13 cellular contexts compared by ENCODE assay signal in the genomic region with DNA sequence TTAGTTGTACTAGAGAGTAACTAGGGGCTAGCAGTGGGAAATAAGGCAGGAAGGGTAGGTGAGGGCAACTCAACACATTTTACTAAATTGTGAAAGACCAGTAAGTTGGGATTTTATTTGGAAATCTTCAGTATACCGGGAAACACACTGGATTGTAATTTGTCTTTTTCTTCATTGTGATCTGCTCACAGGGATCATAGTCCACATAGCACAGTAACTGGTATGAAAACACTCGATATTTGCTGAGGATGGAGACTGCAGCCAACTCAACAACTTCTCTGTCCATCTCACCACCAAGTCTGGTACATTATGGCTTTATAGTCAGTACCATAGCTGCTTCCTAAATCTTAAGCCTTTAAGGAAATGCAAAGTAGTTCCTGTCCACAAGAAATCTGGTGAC. TPM values are rescaled to one million over a fixed set of nuclear protein-coding genes. Genes with fewer than 3 reads are reported as not detected.
A peak's percentile ranks its signal among the peaks of the same experiment; 100 is the strongest.
DNase-seq lines count a peak whose midpoint lies in the region; ATAC-seq and TF ChIP-seq lines count a peak whose summit lies in the region.
"Had no signal": no experiment of that assay in that cellular context is flagged by ENCODE, and none has a peak within 500 bp of the region (broad histone marks: within the 10 kb centered on the region; RNA-seq: fewer than 3 reads in every experiment).

No MANE protein-coding gene starts in this region.

- H3F3A ChIP-seq in SU-DHL-6 (ENCODE audit: insufficient read depth) = 0 out of 2 replicates have a peak, but pooled peaks cover 8% of the 10 kb centered on the region

- ATAC-seq in stimulated activated naive CD8-positive, alpha-beta T cell treated with anti-CD3 and anti-CD28 coated beads, Interleukin-15, Interleukin-2, amounts not matched to agents 100 U/mL and 50 U/mL, for 24 hours = no peak
- ATAC-seq in HG03039 (IDR thresholded peaks at IDR 0.05; ENCODE audit: unreplicated experiment) (no peak), aorta (ENCODE audit: low FRiP score) (no peak)
- ATAC-seq: gastrocnemius medialis had no signal

- DNase-seq in stimulated activated naive CD8-positive, alpha-beta T cell treated with anti-CD3 and anti-CD28 coated beads, Interleukin-15, Interleukin-2, amounts not matched to agents 100 U/mL and 50 U/mL, for 24 hours = no peak
- DNase-seq in immature natural killer cell = no peak
- DNase-seq in NCI-H2081 treated with DMSO at 0.1 percent for 48 hours (lab: John Stamatoyannopoulos, UW) = no peak
- DNase-seq in adrenal gland = no peak
- no peak for DNase-seq in aorta
- DNase-seq: activated CD4-positive, alpha-beta T cell treated with anti-CD3 and anti-CD28 coated beads for 4 hours; activated effector memory CD4-positive, alpha-beta T cell treated with Interleukin-2 at 50 U/mL for 16 hours; central memory CD4-positive, alpha-beta T cell; gastrocnemius medialis had no signal

- peak overlapping the region; percentile 94 for H3K27ac Mint-ChIP-seq in stimulated activated naive CD8-positive, alpha-beta T cell treated with anti-CD3 and anti-CD28 coated beads, Interleukin-15, Interleukin-2, amounts not matched to agents 100 ng/mL and 50 ng/mL, for 24 hours
- no peak overlapping the region for H3K27ac Mint-ChIP-seq in immature natural killer cell
- H3K27ac Mint-ChIP-seq: T-helper 1 cell treated with Interleukin-12 subunit alpha and Interleukin-12 subunit beta and Interleukin-4 antibody, amounts not matched to agents 30 μg/mL and 1 μg/mL, for 36 hours had no signal

- peaks cover 56% of the 10 kb centered on the region for H3K4me1 Mint-ChIP-seq in stimulated activated naive CD8-positive, alpha-beta T cell treated with anti-CD3 and anti-CD28 coated beads, Interleukin-15, Interleukin-2, amounts not matched to agents 100 ng/mL and 50 ng/mL, for 24 hours (ENCODE audit: low read depth)
- H3K4me1 Mint-ChIP-seq in immature natural killer cell = peaks cover 37 to 57% of the 10 kb centered on the region in 2 donors

- H3K27ac ChIP-seq in SU-DHL-6 (ENCODE audit: low read depth, low read length) = no peak overlapping the region
- H3K27ac ChIP-seq in adrenal gland = no peak overlapping the region
- H3K27ac ChIP-seq in aorta (ENCODE audit: low read depth in 1 of 2, low read length in 2 of 2) = no peak overlapping the region
- H3K27ac ChIP-seq: gastrocnemius medialis had no signal

- H3K4me2 ChIP-seq in SU-DHL-6 (ENCODE audit: low read depth, low read length, poor library complexity, severe bottlenecking) = peak overlapping the region; percentile 73

- WGBS in adrenal gland, 4 donors = 84 to 92% (median 88%) methylated on average over 2 of the region's 2 CpGs
- 69 to 84% methylated on average over 2 of the region's 2 CpGs for WGBS in aorta, 2 donors

- no peak overlapping the region for H2AFZ ChIP-seq in SU-DHL-6 (ENCODE audit: low read depth, low read length, severe bottlenecking)

- H3K27me3 Mint-ChIP-seq in stimulated activated naive CD8-positive, alpha-beta T cell treated with anti-CD3 and anti-CD28 coated beads, Interleukin-15, Interleukin-2, amounts not matched to agents 100 ng/mL and 50 ng/mL, for 24 hours = no peaks in the 10 kb centered on the region
- H3K27me3 Mint-ChIP-seq in immature natural killer cell (ENCODE audit: low read depth in 3 of 3) = peaks cover 0 to 7% (median 2%) of the 10 kb centered on the region in 3 donors

- H3K4me3 ChIP-seq in SU-DHL-6 (ENCODE audit: insufficient read depth, low read length, poor library complexity, severe bottlenecking) (no peak overlapping the region), adrenal gland (no peak overlapping the region), aorta (ENCODE audit: low read length in 2 of 2) (no peak overlapping the region)
- H3K4me3 ChIP-seq: gastrocnemius medialis had no signal

- intact Hi-C loops in adrenal gland (cut with DNase I) (no loop called here), aorta (cut with DNase I) (no loop called here)

- peaks cover 10% of the 10 kb centered on the region for H4K20me1 ChIP-seq in SU-DHL-6 (ENCODE audit: low read depth, low read length)

- H3K9ac ChIP-seq in SU-DHL-6 (ENCODE audit: low read length) = no peak overlapping the region

- H3K9me3 ChIP-seq in SU-DHL-6 (ENCODE audit: insufficient read depth, low read length) (no peaks in the 10 kb centered on the region), adrenal gland (replicated peaks in 1 of 3) (no peaks in the 10 kb centered on the region), aorta (ENCODE audit: control insufficient read depth, low read length) (no peaks in the 10 kb centered on the region)
- H3K9me3 ChIP-seq: gastrocnemius medialis had no signal

- H3K36me3 ChIP-seq in SU-DHL-6 (ENCODE audit: low read length) (peaks cover 24% of the 10 kb centered on the region), adrenal gland (replicated peaks in 1 of 2) (peaks cover 0 to 40% of the 10 kb centered on the region in 2 donors), aorta (ENCODE audit: control insufficient read depth in 1 of 2, insufficient read depth in 2 of 2, low read length in 1 of 2) (peaks cover 3 to 5% of the 10 kb centered on the region in 2 donors)

- TF ChIP-seq CTCF in SU-DHL-6 (IDR thresholded peaks at IDR 0.05; ENCODE audit: insufficient read depth, low read length, poor library complexity, severe bottlenecking) = no peak
- TF ChIP-seq CTCF in adrenal gland (IDR thresholded peaks at IDR 0.05) = no peak

- TF ChIP-seq POLR2A in adrenal gland (IDR thresholded peaks at IDR 0.05) = no peak

- peaks cover 66% of the 10 kb centered on the region for H3K36me3 Mint-ChIP-seq in stimulated activated naive CD8-positive, alpha-beta T cell treated with anti-CD3 and anti-CD28 coated beads, Interleukin-15, Interleukin-2, amounts not matched to agents 100 ng/mL and 50 ng/mL, for 24 hours (ENCODE audit: low read depth)
- H3K36me3 Mint-ChIP-seq in immature natural killer cell = peaks cover 5 to 12% (median 11%) of the 10 kb centered on the region in 3 donors

- H3K79me2 ChIP-seq in SU-DHL-6 (ENCODE audit: insufficient read depth, low read length) = peaks cover 72% of the 10 kb centered on the region

- H3K4me1 ChIP-seq in adrenal gland (replicated peaks in 1 of 2) (peaks cover 9 to 31% of the 10 kb centered on the region in 2 donors), aorta (ENCODE audit: control insufficient read depth in 1 of 2, insufficient read depth in 2 of 2, low read length in 2 of 2) (peaks cover 4 to 15% of the 10 kb centered on the region in 2 donors)

- no peaks in the 10 kb centered on the region for H3K27me3 ChIP-seq in SU-DHL-6 (ENCODE audit: low read length)
- no peaks in the 10 kb centered on the region for H3K27me3 ChIP-seq in adrenal gland
- H3K27me3 ChIP-seq in aorta (ENCODE audit: control insufficient read depth in 1 of 2, insufficient read depth in 2 of 2, low read length in 1 of 2) = no peaks in the 10 kb centered on the region
- H3K27me3 ChIP-seq: gastrocnemius medialis had no signal

- H3K4me3 Mint-ChIP-seq in stimulated activated naive CD8-positive, alpha-beta T cell treated with anti-CD3 and anti-CD28 coated beads, Interleukin-15, Interleukin-2, amounts not matched to agents 100 ng/mL and 50 ng/mL, for 24 hours = peak overlapping the region; percentile 93
- peak overlapping the region in 3 of 5 donors; percentile 0 to 14 (median 2) for H3K4me3 Mint-ChIP-seq in immature natural killer cell

- no peaks in the 10 kb centered on the region for H3K9me2 ChIP-seq in SU-DHL-6 (replicated peaks; ENCODE audit: insufficient read depth, low read length)

- H3K9me3 Mint-ChIP-seq in stimulated activated naive CD8-positive, alpha-beta T cell treated with anti-CD3 and anti-CD28 coated beads, Interleukin-15, Interleukin-2, amounts not matched to agents 100 ng/mL and 50 ng/mL, for 24 hours = no peaks in the 10 kb centered on the region
- no peaks in the 10 kb centered on the region for H3K9me3 Mint-ChIP-seq in immature natural killer cell
- H3K9me3 Mint-ChIP-seq: T-helper 1 cell treated with Interleukin-12 subunit alpha and Interleukin-12 subunit beta and Interleukin-4 antibody, amounts not matched to agents 30 μg/mL and 1 μg/mL, for 36 hours had no signal

RNA-seq across cellular contexts. Expression of a gene that starts 2.5 kb away (rescaled TPM):
- 100 to 1,000 TPM; 184 to 228 (median 211) TPM for polyA plus RNA-seq in immature natural killer cell
- total RNA-seq in adrenal gland = 100 to 1,000 TPM in 5 of 8 donors, 10 to 100 TPM in 3; 70.6 to 744 (median 108) TPM
- polyA plus RNA-seq in adrenal gland = 100 to 1,000 TPM; 208 to 602 (median 475) TPM
- total RNA-seq in aorta = 10 to 100 TPM; 57.3 to 84.4 TPM
- polyA plus RNA-seq in aorta = 100 to 1,000 TPM; 238 to 453 TPM

RNA-seq across cellular contexts. Expression of a gene that starts 2.5 kb away (rescaled TPM):
- polyA plus RNA-seq in immature natural killer cell = 1 to 10 TPM; 3.3 to 6.2 (median 4.3) TPM
- total RNA-seq in adrenal gland = 10 to 100 TPM in 6 of 8 donors, 1 to 10 TPM in 2; 6.7 to 17.6 (median 12.0) TPM
- polyA plus RNA-seq in adrenal gland = 10 to 100 TPM in 1 of 3 donors, 1 to 10 TPM in 2; 3.5 to 13.6 (median 7.4) TPM
- total RNA-seq in aorta = 10 to 100 TPM in 1 of 2 donors, 1 to 10 TPM in 1; 7.4 to 12.6 TPM
- 1 to 10 TPM; 4.6 to 7.2 TPM for polyA plus RNA-seq in aorta

RNA-seq across cellular contexts. Expression of a gene that starts 50.6 kb away (rescaled TPM):
- polyA plus RNA-seq in immature natural killer cell (10 to 100 TPM; 57.0 to 82.9 (median 57.0) TPM), adrenal gland (10 to 100 TPM; 24.2 to 85.0 (median 30.4) TPM), aorta (10 to 100 TPM; 57.6 to 60.5 TPM)
- total RNA-seq in adrenal gland (10 to 100 TPM; 32.8 to 67.5 (median 53.6) TPM), aorta (10 to 100 TPM; 51.4 to 60.5 TPM)
